Comparison of ENCODE assay signal across 1 cellular context in the genomic region with DNA sequence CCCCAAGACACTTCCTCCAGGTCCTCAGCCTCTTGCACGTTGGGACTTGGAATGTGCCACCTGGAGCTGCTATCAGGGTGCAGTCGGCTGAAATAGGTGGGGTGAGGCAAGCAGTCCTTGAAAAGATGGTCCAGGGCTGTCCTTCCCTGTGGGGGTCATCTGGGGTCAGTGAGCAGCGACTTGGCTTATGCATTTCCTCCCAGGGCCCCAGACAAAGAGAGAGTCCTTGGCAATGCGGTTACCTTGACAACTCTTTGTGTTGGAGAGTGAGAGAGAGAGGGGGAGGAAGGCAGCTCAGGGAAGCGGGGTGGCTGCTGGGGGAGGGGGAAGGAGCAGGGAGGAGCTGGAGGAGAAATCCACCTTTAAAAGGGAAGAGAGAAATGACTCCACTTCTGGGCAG.
A peak's percentile ranks its signal among the peaks of the same experiment; 100 is the strongest.
TF ChIP-seq lines count a peak whose summit lies in the region.

No MANE protein-coding gene starts in this region.

TF ChIP-seq in H1, 55 proteins besides CTCF, POLR2A, EP300 and RAD21:
- TF ChIP-seq CHD2 (IDR thresholded peaks at IDR 0.05; ENCODE audit: low read length), result peak; percentile 45; the same call in 1 of the 2 replicates
- TF ChIP-seq CTBP2 (IDR thresholded peaks at IDR 0.05; ENCODE audit: borderline replicate concordance, insufficient read depth, insufficient read length, low read length), result peak; percentile 95
- TF ChIP-seq SIN3A (conservative IDR thresholded peaks at IDR 0.05 in 1 of 2, IDR thresholded peaks at IDR 0.05 in 1 of 2; ENCODE audit: low read depth in 1 of 2, low read length in 2 of 2), result peak in 1 of 2 experiments; percentile 62; a peak in 2 of 4 replicates
- TF ChIP-seq FOSL1 (IDR thresholded peaks at IDR 0.05; ENCODE audit: insufficient read depth, low read depth, low read length), result no peak
- peak; percentile 12; the same call in 1 of the 2 replicates for TF ChIP-seq YY1 (IDR thresholded peaks at IDR 0.05; ENCODE audit: low read depth, low read length)
- 0 out of 2 replicates have a peak, but pooled peaks have one; percentile 8 for TF ChIP-seq TCF12 (IDR thresholded peaks at IDR 0.05; ENCODE audit: low read depth, low read length)
- TF ChIP-seq EGR1 (IDR thresholded peaks at IDR 0.05; ENCODE audit: borderline replicate concordance, low read depth, low read length), result peak; percentile 86
- TF ChIP-seq POLR2AphosphoS5 (IDR thresholded peaks at IDR 0.05; ENCODE audit: low read depth, low read length), result no peak
- TF ChIP-seq TAF1 (IDR thresholded peaks at IDR 0.05; ENCODE audit: low read depth, low read length), result no peak
- no peak for TF ChIP-seq SP4 (IDR thresholded peaks at IDR 0.05; ENCODE audit: low read length)
- TF ChIP-seq POU5F1 (IDR thresholded peaks at IDR 0.05; ENCODE audit: low read depth, low read length), result peak; percentile 48; the same call in 1 of the 2 replicates
- TF ChIP-seq RNF2 (IDR thresholded peaks at IDR 0.05; ENCODE audit: borderline replicate concordance, low read depth, low read length, missing control alignments, poor library complexity, severe bottlenecking), result no peak
- TF ChIP-seq KDM1A (IDR thresholded peaks at IDR 0.05; ENCODE audit: borderline replicate concordance, low read length), result no peak
- TF ChIP-seq BRCA1 (IDR thresholded peaks at IDR 0.05; ENCODE audit: low read depth, low read length), result no peak
- 0 out of 2 replicates have a peak, but pooled peaks have one; percentile 59 for TF ChIP-seq RBBP5 (IDR thresholded peaks at IDR 0.05; ENCODE audit: borderline replicate concordance, low read depth, low read length)
- TF ChIP-seq RFX5 (IDR thresholded peaks at IDR 0.05; ENCODE audit: borderline replicate concordance, low read depth, low read length), result no peak
- TF ChIP-seq HDAC2 (IDR thresholded peaks at IDR 0.05; ENCODE audit: borderline replicate concordance in 1 of 2, low read depth in 2 of 2, low read length in 2 of 2), result peak in 1 of 2 experiments; percentile 47; a peak in 1 of 4 replicates
- peak; percentile 11 for TF ChIP-seq NANOG (IDR thresholded peaks at IDR 0.05; ENCODE audit: insufficient read depth, low read depth, low read length, poor library complexity, severe bottlenecking)
- TF ChIP-seq SP1 (IDR thresholded peaks at IDR 0.05; ENCODE audit: low read depth, low read length), result peak; percentile 89
- TF ChIP-seq SRF (IDR thresholded peaks at IDR 0.05; ENCODE audit: low read depth, low read length), result no peak
- peak; percentile 74 for TF ChIP-seq ASH2L (IDR thresholded peaks at IDR 0.05; ENCODE audit: low read length)
- TF ChIP-seq RXRA (IDR thresholded peaks at IDR 0.05; ENCODE audit: insufficient read depth, low read depth, low read length), result peak; percentile 95
TF ChIP-seq in H1: peak in this region for 13.
